Comparison of ENCODE assay signal across 1 cellular context in the genomic region with DNA sequence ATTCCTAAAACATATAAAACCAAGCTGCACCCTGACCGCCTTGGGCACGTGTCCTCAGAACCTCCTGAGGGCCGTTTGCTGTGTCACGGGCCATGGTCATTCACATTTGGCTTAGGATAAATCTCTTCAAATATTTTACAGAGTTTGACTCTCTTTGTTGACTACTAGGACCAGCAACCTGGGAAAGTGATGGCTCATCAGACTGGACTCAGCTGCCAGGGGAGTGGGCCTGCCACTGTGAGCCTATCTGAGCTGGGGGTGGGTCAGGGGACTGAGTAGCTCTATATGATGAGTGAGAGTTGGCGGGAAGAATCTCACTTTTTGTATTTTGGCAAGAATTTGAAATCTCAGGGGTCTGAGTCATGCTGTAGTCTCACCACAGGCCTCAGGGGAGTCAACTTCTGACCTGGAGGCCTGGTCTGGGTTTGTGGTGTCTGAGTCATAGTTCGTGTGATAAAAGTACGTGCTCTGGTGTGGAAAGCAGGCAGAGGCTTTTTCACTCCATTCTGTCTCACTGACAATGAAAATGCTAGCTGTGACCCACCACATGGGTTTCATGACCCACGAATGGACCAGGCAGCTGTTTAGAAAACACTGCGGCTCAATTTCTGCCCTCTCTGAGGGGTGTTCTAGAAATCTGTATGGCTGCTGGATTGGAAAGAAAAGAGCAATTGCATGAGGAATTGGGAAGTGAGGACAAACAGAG.
TF ChIP-seq lines count a peak whose summit lies in the region.

No MANE protein-coding gene starts in this region.

TF ChIP-seq in K562, 482 proteins besides CTCF, POLR2A, EP300 and RAD21 (continued from another document and continues in another):
- TF ChIP-seq, protein P1, sequence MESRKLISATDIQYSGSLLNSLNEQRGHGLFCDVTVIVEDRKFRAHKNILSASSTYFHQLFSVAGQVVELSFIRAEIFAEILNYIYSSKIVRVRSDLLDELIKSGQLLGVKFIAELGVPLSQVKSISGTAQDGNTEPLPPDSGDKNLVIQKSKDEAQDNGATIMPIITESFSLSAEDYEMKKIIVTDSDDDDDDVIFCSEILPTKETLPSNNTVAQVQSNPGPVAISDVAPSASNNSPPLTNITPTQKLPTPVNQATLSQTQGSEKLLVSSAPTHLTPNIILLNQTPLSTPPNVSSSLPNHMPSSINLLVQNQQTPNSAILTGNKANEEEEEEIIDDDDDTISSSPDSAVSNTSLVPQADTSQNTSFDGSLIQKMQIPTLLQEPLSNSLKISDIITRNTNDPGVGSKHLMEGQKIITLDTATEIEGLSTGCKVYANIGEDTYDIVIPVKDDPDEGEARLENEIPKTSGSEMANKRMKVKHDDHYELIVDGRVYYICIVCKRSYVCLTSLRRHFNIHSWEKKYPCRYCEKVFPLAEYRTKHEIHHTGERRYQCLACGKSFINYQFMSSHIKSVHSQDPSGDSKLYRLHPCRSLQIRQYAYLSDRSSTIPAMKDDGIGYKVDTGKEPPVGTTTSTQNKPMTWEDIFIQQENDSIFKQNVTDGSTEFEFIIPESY (CRISPR knock-in tag; IDR thresholded peaks at IDR 0.05), result no peak
- TF ChIP-seq, protein P2, sequence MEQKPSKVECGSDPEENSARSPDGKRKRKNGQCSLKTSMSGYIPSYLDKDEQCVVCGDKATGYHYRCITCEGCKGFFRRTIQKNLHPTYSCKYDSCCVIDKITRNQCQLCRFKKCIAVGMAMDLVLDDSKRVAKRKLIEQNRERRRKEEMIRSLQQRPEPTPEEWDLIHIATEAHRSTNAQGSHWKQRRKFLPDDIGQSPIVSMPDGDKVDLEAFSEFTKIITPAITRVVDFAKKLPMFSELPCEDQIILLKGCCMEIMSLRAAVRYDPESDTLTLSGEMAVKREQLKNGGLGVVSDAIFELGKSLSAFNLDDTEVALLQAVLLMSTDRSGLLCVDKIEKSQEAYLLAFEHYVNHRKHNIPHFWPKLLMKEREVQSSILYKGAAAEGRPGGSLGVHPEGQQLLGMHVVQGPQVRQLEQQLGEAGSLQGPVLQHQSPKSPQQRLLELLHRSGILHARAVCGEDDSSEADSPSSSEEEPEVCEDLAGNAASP (IDR thresholded peaks at IDR 0.05), result no peak
- no peak for TF ChIP-seq ZFP30 (CRISPR knock-in tag; IDR thresholded peaks at IDR 0.05; ENCODE audit: borderline replicate concordance)
- peak in 1 of 2 experiments; percentile 97; a peak in 2 of 4 replicates for TF ChIP-seq HDAC1 (IDR thresholded peaks at IDR 0.05)
- TF ChIP-seq NR4A1 (CRISPR knock-in tag; IDR thresholded peaks at IDR 0.05), result no peak
- no peak for TF ChIP-seq NR4A1 (tag; IDR thresholded peaks at IDR 0.05)
- TF ChIP-seq NFIX (CRISPR knock-in tag; IDR thresholded peaks at IDR 0.05; ENCODE audit: low read depth), result no peak
- TF ChIP-seq, protein P3, sequence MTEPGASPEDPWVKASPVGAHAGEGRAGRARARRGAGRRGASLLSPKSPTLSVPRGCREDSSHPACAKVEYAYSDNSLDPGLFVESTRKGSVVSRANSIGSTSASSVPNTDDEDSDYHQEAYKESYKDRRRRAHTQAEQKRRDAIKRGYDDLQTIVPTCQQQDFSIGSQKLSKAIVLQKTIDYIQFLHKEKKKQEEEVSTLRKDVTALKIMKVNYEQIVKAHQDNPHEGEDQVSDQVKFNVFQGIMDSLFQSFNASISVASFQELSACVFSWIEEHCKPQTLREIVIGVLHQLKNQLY (CRISPR knock-in tag; conservative IDR thresholded peaks at IDR 0.05), result no peak
- 0 out of 2 replicates have a peak, but pooled peaks have one; percentile 20 for TF ChIP-seq EGR1 (conservative IDR thresholded peaks at IDR 0.05)
- TF ChIP-seq, protein P4, sequence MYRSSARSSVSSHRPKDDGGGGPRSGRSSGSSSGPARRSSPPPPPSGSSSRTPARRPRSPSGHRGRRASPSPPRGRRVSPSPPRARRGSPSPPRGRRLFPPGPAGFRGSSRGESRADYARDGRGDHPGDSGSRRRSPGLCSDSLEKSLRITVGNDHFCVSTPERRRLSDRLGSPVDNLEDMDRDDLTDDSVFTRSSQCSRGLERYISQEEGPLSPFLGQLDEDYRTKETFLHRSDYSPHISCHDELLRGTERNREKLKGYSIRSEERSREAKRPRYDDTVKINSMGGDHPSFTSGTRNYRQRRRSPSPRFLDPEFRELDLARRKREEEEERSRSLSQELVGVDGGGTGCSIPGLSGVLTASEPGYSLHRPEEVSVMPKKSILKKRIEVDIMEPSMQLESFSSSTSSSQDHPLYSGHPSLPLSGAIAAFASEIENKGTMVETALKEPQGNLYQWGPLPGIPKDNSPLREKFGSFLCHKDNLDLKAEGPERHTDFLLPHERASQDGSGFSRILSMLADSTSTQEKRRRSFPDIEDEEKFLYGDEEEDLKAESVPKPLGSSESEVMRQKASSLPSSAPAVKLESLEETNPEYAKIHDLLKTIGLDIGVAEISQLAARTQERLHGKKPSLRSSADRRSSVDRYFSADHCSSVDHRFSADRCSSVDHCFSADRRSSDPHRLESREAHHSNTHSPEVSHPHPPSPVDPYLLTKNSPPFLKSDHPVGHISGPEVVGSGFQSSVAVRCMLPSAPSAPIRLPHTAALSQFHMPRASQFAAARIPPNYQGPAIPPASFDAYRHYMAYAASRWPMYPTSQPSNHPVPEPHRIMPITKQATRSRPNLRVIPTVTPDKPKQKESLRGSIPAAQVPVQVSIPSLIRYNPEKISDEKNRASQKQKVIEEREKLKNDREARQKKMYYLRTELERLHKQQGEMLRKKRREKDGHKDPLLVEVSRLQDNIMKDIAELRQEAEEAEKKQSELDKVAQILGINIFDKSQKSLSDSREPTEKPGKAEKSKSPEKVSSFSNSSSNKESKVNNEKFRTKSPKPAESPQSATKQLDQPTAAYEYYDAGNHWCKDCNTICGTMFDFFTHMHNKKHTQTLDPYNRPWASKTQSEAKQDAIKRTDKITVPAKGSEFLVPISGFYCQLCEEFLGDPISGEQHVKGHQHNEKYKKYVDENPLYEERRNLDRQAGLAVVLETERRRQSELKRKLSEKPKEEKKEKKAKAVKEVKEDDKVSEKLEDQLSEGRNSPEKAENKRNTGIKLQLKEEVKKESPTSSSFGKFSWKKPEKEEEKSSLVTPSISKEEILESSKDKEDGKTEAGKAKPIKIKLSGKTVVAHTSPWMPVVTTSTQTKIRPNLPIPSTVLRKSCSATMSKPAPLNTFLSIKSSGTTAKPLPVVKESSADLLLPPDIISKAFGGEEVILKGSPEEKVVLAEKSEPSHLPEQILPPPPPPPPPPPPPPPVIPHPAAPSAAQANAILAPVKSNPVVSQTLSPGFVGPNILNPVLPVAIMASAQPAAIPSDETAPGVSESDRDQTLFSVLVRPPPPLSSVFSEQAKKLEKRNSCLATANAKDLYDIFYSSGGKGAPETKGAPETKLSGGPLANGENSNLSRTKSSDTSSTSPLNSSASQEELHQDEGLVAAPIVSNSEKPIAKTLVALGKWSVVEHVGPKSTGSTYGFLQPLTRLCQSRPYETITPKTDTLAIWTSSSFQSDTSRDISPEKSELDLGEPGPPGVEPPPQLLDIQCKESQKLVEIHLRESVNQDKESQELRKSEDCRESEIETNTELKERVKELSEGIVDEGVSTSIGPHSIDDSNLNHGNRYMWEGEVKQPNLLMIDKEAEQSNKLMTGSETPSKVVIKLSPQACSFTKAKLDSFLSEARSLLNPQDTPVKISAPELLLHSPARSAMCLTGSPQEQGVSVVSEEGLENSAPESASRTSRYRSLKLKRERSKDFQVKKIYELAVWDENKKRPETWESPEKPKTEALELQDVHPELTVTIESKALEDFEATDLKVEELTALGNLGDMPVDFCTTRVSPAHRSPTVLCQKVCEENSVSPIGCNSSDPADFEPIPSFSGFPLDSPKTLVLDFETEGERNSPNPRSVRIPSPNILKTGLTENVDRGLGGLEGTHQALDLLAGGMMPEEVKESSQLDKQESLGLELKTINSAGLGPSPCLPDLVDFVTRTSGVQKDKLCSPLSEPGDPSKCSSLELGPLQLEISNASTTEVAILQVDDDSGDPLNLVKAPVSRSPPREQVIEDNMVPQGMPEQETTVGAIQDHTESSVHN (IDR thresholded peaks at IDR 0.05; ENCODE audit: borderline replicate concordance in 1 of 2, low read depth in 1 of 2), result 0 out of 4 replicates have a peak, but pooled peaks of 1 of the 2 experiments have one; percentile 56
- TF ChIP-seq, protein P5, sequence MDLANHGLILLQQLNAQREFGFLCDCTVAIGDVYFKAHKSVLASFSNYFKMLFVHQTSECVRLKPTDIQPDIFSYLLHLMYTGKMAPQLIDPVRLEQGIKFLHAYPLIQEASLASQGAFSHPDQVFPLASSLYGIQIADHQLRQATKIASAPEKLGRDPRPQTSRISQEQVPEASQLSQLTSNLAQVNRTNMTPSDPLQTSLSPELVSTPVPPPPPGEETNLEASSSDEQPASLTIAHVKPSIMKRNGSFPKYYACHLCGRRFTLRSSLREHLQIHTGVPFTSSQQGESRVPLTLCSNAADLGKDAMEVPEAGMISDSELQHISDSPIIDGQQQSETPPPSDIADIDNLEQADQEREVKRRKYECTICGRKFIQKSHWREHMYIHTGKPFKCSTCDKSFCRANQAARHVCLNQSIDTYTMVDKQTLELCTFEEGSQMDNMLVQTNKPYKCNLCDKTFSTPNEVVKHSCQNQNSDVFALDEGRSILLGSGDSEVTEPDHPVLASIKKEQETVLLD (IDR thresholded peaks at IDR 0.05), result no peak
- peak; percentile 99 for TF ChIP-seq FOSL1 (tag; conservative IDR thresholded peaks at IDR 0.05)
- TF ChIP-seq, protein P6, sequence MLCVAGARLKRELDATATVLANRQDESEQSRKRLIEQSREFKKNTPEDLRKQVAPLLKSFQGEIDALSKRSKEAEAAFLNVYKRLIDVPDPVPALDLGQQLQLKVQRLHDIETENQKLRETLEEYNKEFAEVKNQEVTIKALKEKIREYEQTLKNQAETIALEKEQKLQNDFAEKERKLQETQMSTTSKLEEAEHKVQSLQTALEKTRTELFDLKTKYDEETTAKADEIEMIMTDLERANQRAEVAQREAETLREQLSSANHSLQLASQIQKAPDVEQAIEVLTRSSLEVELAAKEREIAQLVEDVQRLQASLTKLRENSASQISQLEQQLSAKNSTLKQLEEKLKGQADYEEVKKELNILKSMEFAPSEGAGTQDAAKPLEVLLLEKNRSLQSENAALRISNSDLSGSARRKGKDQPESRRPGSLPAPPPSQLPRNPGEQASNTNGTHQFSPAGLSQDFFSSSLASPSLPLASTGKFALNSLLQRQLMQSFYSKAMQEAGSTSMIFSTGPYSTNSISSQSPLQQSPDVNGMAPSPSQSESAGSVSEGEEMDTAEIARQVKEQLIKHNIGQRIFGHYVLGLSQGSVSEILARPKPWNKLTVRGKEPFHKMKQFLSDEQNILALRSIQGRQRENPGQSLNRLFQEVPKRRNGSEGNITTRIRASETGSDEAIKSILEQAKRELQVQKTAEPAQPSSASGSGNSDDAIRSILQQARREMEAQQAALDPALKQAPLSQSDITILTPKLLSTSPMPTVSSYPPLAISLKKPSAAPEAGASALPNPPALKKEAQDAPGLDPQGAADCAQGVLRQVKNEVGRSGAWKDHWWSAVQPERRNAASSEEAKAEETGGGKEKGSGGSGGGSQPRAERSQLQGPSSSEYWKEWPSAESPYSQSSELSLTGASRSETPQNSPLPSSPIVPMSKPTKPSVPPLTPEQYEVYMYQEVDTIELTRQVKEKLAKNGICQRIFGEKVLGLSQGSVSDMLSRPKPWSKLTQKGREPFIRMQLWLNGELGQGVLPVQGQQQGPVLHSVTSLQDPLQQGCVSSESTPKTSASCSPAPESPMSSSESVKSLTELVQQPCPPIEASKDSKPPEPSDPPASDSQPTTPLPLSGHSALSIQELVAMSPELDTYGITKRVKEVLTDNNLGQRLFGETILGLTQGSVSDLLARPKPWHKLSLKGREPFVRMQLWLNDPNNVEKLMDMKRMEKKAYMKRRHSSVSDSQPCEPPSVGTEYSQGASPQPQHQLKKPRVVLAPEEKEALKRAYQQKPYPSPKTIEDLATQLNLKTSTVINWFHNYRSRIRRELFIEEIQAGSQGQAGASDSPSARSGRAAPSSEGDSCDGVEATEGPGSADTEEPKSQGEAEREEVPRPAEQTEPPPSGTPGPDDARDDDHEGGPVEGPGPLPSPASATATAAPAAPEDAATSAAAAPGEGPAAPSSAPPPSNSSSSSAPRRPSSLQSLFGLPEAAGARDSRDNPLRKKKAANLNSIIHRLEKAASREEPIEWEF (CRISPR knock-in tag; IDR thresholded peaks at IDR 0.05), result peak; percentile 44; the same call in 1 of the 2 replicates
- TF ChIP-seq TARDBP (IDR thresholded peaks at IDR 0.05), result no peak
- no peak for TF ChIP-seq TAF1 (IDR thresholded peaks at IDR 0.05; ENCODE audit: control insufficient read depth, extremely low read depth, insufficient read depth, low read length, severe bottlenecking)
- no peak for TF ChIP-seq SMAD2 (IDR thresholded peaks at IDR 0.05; ENCODE audit: low read depth, low read length)
- peak in 1 of 2 experiments; percentile 83; a peak in 2 of 4 replicates for TF ChIP-seq TBL1XR1 (IDR thresholded peaks at IDR 0.05; ENCODE audit: low read length in 2 of 2)
- TF ChIP-seq CTBP1 (IDR thresholded peaks at IDR 0.05; ENCODE audit: borderline replicate concordance), result peak; percentile 32; the same call in 1 of the 2 replicates
- TF ChIP-seq ZEB2 (IDR thresholded peaks at IDR 0.05), result peak; percentile 34; the same call in 1 of the 2 replicates
- no peak for TF ChIP-seq GTF2F1 (IDR thresholded peaks at IDR 0.05; ENCODE audit: low read depth, low read length)
- peak; percentile 93 for TF ChIP-seq SMAD4 (CRISPR knock-in tag; conservative IDR thresholded peaks at IDR 0.05)
- TF ChIP-seq C11orf30 (IDR thresholded peaks at IDR 0.05; ENCODE audit: low read depth), result peak; percentile 56; the same call in 1 of the 2 replicates
- TF ChIP-seq, protein P7, sequence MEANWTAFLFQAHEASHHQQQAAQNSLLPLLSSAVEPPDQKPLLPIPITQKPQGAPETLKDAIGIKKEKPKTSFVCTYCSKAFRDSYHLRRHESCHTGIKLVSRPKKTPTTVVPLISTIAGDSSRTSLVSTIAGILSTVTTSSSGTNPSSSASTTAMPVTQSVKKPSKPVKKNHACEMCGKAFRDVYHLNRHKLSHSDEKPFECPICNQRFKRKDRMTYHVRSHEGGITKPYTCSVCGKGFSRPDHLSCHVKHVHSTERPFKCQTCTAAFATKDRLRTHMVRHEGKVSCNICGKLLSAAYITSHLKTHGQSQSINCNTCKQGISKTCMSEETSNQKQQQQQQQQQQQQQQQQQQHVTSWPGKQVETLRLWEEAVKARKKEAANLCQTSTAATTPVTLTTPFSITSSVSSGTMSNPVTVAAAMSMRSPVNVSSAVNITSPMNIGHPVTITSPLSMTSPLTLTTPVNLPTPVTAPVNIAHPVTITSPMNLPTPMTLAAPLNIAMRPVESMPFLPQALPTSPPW (CRISPR knock-in tag; IDR thresholded peaks at IDR 0.05), result peak; percentile 48; the same call in 1 of the 2 replicates
- no peak for TF ChIP-seq ZNF695 (CRISPR knock-in tag; IDR thresholded peaks at IDR 0.05)
- TF ChIP-seq, protein P8, sequence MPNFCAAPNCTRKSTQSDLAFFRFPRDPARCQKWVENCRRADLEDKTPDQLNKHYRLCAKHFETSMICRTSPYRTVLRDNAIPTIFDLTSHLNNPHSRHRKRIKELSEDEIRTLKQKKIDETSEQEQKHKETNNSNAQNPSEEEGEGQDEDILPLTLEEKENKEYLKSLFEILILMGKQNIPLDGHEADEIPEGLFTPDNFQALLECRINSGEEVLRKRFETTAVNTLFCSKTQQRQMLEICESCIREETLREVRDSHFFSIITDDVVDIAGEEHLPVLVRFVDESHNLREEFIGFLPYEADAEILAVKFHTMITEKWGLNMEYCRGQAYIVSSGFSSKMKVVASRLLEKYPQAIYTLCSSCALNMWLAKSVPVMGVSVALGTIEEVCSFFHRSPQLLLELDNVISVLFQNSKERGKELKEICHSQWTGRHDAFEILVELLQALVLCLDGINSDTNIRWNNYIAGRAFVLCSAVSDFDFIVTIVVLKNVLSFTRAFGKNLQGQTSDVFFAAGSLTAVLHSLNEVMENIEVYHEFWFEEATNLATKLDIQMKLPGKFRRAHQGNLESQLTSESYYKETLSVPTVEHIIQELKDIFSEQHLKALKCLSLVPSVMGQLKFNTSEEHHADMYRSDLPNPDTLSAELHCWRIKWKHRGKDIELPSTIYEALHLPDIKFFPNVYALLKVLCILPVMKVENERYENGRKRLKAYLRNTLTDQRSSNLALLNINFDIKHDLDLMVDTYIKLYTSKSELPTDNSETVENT (CRISPR knock-in tag; IDR thresholded peaks at IDR 0.05), result no peak
- TF ChIP-seq ETS2 (tag; IDR thresholded peaks at IDR 0.05; ENCODE audit: borderline replicate concordance, poor library complexity, severe bottlenecking), result no peak
- TF ChIP-seq CCNT2 (IDR thresholded peaks at IDR 0.05; ENCODE audit: borderline replicate concordance, extremely low read depth, insufficient read length, low read depth, low read length), result peak; percentile 63
